Comparison of ENCODE assay signal across 27 cellular contexts in the genomic region with DNA sequence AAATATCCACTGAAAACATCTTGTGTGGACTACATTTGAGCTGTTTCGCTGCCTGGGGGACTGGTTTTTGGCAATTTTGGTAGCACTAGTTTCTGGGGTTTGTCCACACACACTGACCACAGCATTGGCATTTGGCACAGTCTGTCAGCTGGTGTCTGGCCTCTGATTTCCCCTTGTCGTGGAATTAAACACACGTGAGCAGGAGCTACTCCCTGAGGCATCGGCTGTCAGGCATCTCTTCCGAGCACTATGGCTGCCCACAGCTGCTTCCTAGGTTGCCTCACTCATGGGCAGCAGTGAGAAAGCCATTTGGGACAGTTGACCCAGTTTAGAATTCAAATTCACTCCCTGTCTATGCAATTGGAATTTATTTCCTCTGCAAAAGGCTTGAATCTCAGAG.
"Had no signal": no experiment of that assay in that cellular context is flagged by ENCODE, and none has a peak within 500 bp of the region (broad histone marks: within the 10 kb centered on the region; RNA-seq: fewer than 3 reads in every experiment).

No MANE protein-coding gene starts in this region.

- DNase-seq: activated CD4-positive, alpha-beta T cell treated with anti-CD3 and anti-CD28 coated beads for 4 hours; activated CD8-positive, alpha-beta memory T cell treated with anti-CD3 and anti-CD28 coated beads, Interleukin-2, amount 50 U/mL, for 48 hours; activated CD8-positive, alpha-beta T cell treated with anti-CD3 and anti-CD28 coated beads for 36 hours; activated gamma-delta T cell; activated naive CD4-positive, alpha-beta T cell treated with anti-CD3 and anti-CD28 coated beads, Interleukin-2, amount 10 ng/mL, durations not matched to agents 7 days and 5 days; activated naive CD8-positive, alpha-beta T cell treated with anti-CD3 and anti-CD28 coated beads for 36 hours; activated T-cell treated with anti-CD3 and anti-CD28 coated beads, Interleukin-2, amount 50 U/mL, for 1 hour; brain microvascular endothelial cell; MG63; MV-4-11; NCI-H1105; NCI-H1436; NCI-H1694 treated with DMSO at 0.1 percent for 48 hours; NCI-H2029 treated with DMSO at 0.1 percent for 48 hours; NCI-H345; NCI-H510A; NCI-H69; Peyer's patch; Right ventricle myocardium superior; SW 1271 had no signal

- H3K4me1 ChIP-seq: SJSA1 had no signal

- H3K36me3 Mint-ChIP-seq: activated naive CD4-positive, alpha-beta T cell treated with anti-CD3 and anti-CD28 coated beads, Interleukin-2, amount 10 ng/mL, durations not matched to agents 7 days and 5 days; activated naive CD8-positive, alpha-beta T cell treated with anti-CD3 and anti-CD28 coated beads for 36 hours had no signal

- ATAC-seq: activated CD4-positive, CD25-positive, alpha-beta regulatory T cell treated with anti-CD3 and anti-CD28 coated beads, Interleukin-2, amount 50 U/mL, for 24 hours; activated CD8-positive, alpha-beta T cell treated with anti-CD3 and anti-CD28 coated beads for 36 hours; SK-N-SH treated with all-trans-retinoic acid at 6 μM for 48 hours had no signal

- H3K4me2 ChIP-seq: KMS-11 had no signal

- H3K4me3 ChIP-seq: cardiac muscle cell, MG63, Peyer's patch, SJSA1 had no signal

- H3K27me3 Mint-ChIP-seq: activated CD8-positive, alpha-beta T cell treated with anti-CD3 and anti-CD28 coated beads for 36 hours; activated naive CD8-positive, alpha-beta T cell treated with anti-CD3 and anti-CD28 coated beads for 36 hours had no signal

- H3K4me3 Mint-ChIP-seq: activated CD8-positive, alpha-beta T cell treated with anti-CD3 and anti-CD28 coated beads for 36 hours; activated naive CD4-positive, alpha-beta T cell treated with anti-CD3 and anti-CD28 coated beads, Interleukin-2, amount 10 ng/mL, durations not matched to agents 7 days and 5 days; activated naive CD8-positive, alpha-beta T cell treated with anti-CD3 and anti-CD28 coated beads for 36 hours; activated T-helper 1 cell treated with anti-CD3 and anti-CD28 coated beads, Interleukin-12 subunit alpha, Interleukin-12 subunit beta, Interleukin-2, Interleukin-4 antibody, amounts not matched to agents 30 ng/mL and 10 ng/mL and 1 ng/mL, durations not matched to agents 14 hours and 24 hours and 36 hours had no signal

- H3K4me1 Mint-ChIP-seq: activated naive CD4-positive, alpha-beta T cell treated with anti-CD3 and anti-CD28 coated beads, Interleukin-2, amount 10 ng/mL, durations not matched to agents 7 days and 5 days had no signal

- H3K9me3 ChIP-seq: MG63, Peyer's patch, SJSA1 had no signal

- H3K27ac ChIP-seq: brain microvascular endothelial cell, cardiac muscle cell, KMS-11, RWPE1, SJSA1 had no signal

- H3K36me3 ChIP-seq: brain microvascular endothelial cell, cardiac muscle cell, MG63, Peyer's patch, SJSA1 had no signal

- H3K27me3 ChIP-seq: brain microvascular endothelial cell, cardiac muscle cell, MG63, Peyer's patch, SJSA1 had no signal

- H3K9me3 Mint-ChIP-seq: activated CD8-positive, alpha-beta T cell treated with anti-CD3 and anti-CD28 coated beads for 36 hours; activated naive CD4-positive, alpha-beta T cell treated with anti-CD3 and anti-CD28 coated beads, Interleukin-2, amount 10 ng/mL, durations not matched to agents 7 days and 5 days; activated naive CD8-positive, alpha-beta T cell treated with anti-CD3 and anti-CD28 coated beads for 36 hours; activated T-helper 1 cell treated with anti-CD3 and anti-CD28 coated beads, Interleukin-12 subunit alpha, Interleukin-12 subunit beta, Interleukin-2, Interleukin-4 antibody, amounts not matched to agents 30 ng/mL and 10 ng/mL and 1 ng/mL, durations not matched to agents 14 hours and 24 hours and 36 hours had no signal

- H3K27ac Mint-ChIP-seq: activated CD8-positive, alpha-beta T cell treated with anti-CD3 and anti-CD28 coated beads for 36 hours; activated naive CD4-positive, alpha-beta T cell treated with anti-CD3 and anti-CD28 coated beads, Interleukin-2, amount 10 ng/mL, durations not matched to agents 7 days and 5 days; activated naive CD8-positive, alpha-beta T cell treated with anti-CD3 and anti-CD28 coated beads for 36 hours; activated T-helper 1 cell treated with anti-CD3 and anti-CD28 coated beads, Interleukin-12 subunit alpha, Interleukin-12 subunit beta, Interleukin-2, Interleukin-4 antibody, amounts not matched to agents 30 ng/mL and 10 ng/mL and 1 ng/mL, durations not matched to agents 14 hours and 24 hours and 36 hours had no signal

- H3K9ac ChIP-seq: KMS-11 had no signal
